Comparison of ENCODE assay signal across 20 cellular contexts in genomic region chr18:56509656-56510055, GRCh38.
DNase-seq lines count a peak whose midpoint lies in the region; ATAC-seq and TF ChIP-seq lines count a peak whose summit lies in the region.
"Had no signal": no experiment of that assay in that cellular context is flagged by ENCODE, and none has a peak within 500 bp of the region (broad histone marks: within the 10 kb centered on the region; RNA-seq: fewer than 3 reads in every experiment).

No MANE protein-coding gene starts in this region.

- peaks cover 7% of the 10 kb centered on the region; the same call in 1 of the 2 replicates for H3K4me1 ChIP-seq in HAP-1
- H3K4me1 ChIP-seq in esophagus muscularis mucosa = no peaks in the 10 kb centered on the region
- H3K4me1 ChIP-seq: SJSA1 had no signal

- no peak overlapping the region for H3K4me3 ChIP-seq in HAP-1
- no peak overlapping the region for H3K4me3 ChIP-seq in esophagus muscularis mucosa
- H3K4me3 ChIP-seq: K562, SJSA1 had no signal

- no peaks in the 10 kb centered on the region for H3K4me1 Mint-ChIP-seq in natural killer cell treated with Interleukin-12 subunit alpha and Interleukin-12 subunit beta and Interleukin-15 and Interleukin-18, amount 100 ng/mL, for 72 hours (ENCODE audit: low read depth in 2 of 2)
- H3K4me1 Mint-ChIP-seq: CD8-positive, alpha-beta memory T cell had no signal

- H3K9me3 Mint-ChIP-seq in natural killer cell treated with Interleukin-12 subunit alpha and Interleukin-12 subunit beta and Interleukin-15 and Interleukin-18, amount 100 ng/mL, for 72 hours = no peaks in the 10 kb centered on the region
- H3K9me3 Mint-ChIP-seq: CD8-positive, alpha-beta memory T cell had no signal

- in situ Hi-C loops in HAP-1 (cut with MboI; ENCODE audit: low sequenced_read_pairs) = no loop called here

- no peak for TF ChIP-seq CTCF in esophagus muscularis mucosa (IDR thresholded peaks at IDR 0.05)

- no peak for TF ChIP-seq POLR2A in esophagus muscularis mucosa (IDR thresholded peaks at IDR 0.05; ENCODE audit: low read depth)

- intact Hi-C loops in esophagus muscularis mucosa (cut with DNase I) = no loop called here

- no peak overlapping the region for H3K27ac ChIP-seq in esophagus muscularis mucosa (replicated peaks in 1 of 4)
- H3K27ac ChIP-seq: C4-2B, SJSA1 had no signal

- 88% methylated on average over 3 of the region's 3 CpGs for WGBS in esophagus muscularis mucosa

- no peak for TF ChIP-seq EP300 in esophagus muscularis mucosa (IDR thresholded peaks at IDR 0.05)

- peaks cover 0 to 4% of the 10 kb centered on the region in 2 donors for H3K27me3 Mint-ChIP-seq in natural killer cell treated with Interleukin-12 subunit alpha and Interleukin-12 subunit beta and Interleukin-15 and Interleukin-18, amount 100 ng/mL, for 72 hours

- no peak overlapping the region for H3K4me3 Mint-ChIP-seq in natural killer cell treated with Interleukin-12 subunit alpha and Interleukin-12 subunit beta and Interleukin-15 and Interleukin-18, amount 100 ng/mL, for 72 hours
- H3K4me3 Mint-ChIP-seq: CD8-positive, alpha-beta memory T cell had no signal

- H3K36me3 Mint-ChIP-seq in natural killer cell treated with Interleukin-12 subunit alpha and Interleukin-12 subunit beta and Interleukin-15 and Interleukin-18, amount 100 ng/mL, for 72 hours = no peaks in the 10 kb centered on the region
- H3K36me3 Mint-ChIP-seq: CD8-positive, alpha-beta memory T cell had no signal

- no peaks in the 10 kb centered on the region for H3K27me3 ChIP-seq in HAP-1 (ENCODE audit: low read depth)
- H3K27me3 ChIP-seq in esophagus muscularis mucosa = no peaks in the 10 kb centered on the region
- H3K27me3 ChIP-seq: SJSA1 had no signal

- peak; percentile 9 to 11 for DNase-seq in HAP-1 (ENCODE audit: low spot score in 2 of 2)
- DNase-seq in NCI-H69 (lab: John Stamatoyannopoulos, UW) = peak; percentile 84
- peak; percentile 14 for DNase-seq in esophagus muscularis mucosa (ENCODE audit: extremely low spot score)
- peak; percentile 56 for DNase-seq in renal cortical epithelial cell (ENCODE audit: low read depth)
- DNase-seq in natural killer cell treated with Interleukin-12 subunit alpha and Interleukin-12 subunit beta and Interleukin-15 and Interleukin-18, amount 100 ng/mL, for 72 hours (ENCODE audit: low spot score) = no peak
- DNase-seq in HUDEP-2 (lab: John Stamatoyannopoulos, UW; ENCODE audit: unreplicated experiment in 76 of 76) = no peak
- DNase-seq in DMS79 (lab: John Stamatoyannopoulos, UW) = no peak
- DNase-seq: Calu3; CD8-positive, alpha-beta memory T cell; DMS153; GOT3; NCI-H1092; NCI-H1436; NCI-H1930; NCI-H524 treated with DMSO at 0.1 percent for 48 hours had no signal

- H3K36me3 ChIP-seq in HAP-1 (replicated peaks) = no peaks in the 10 kb centered on the region
- H3K36me3 ChIP-seq in esophagus muscularis mucosa = no peaks in the 10 kb centered on the region
- H3K36me3 ChIP-seq: SJSA1 had no signal

- no peak for ATAC-seq in natural killer cell treated with Interleukin-12 subunit alpha and Interleukin-12 subunit beta and Interleukin-15 and Interleukin-18, amount 100 ng/mL, for 72 hours
- no peak for ATAC-seq in HG03280 (IDR thresholded peaks at IDR 0.05; ENCODE audit: unreplicated experiment)
- ATAC-seq: K562, Right ventricle myocardium inferior had no signal

- H3K9me3 ChIP-seq in HAP-1 = no peaks in the 10 kb centered on the region
- H3K9me3 ChIP-seq in esophagus muscularis mucosa = no peaks in the 10 kb centered on the region
- H3K9me3 ChIP-seq: SJSA1 had no signal

- H3K27ac Mint-ChIP-seq in natural killer cell treated with Interleukin-12 subunit alpha and Interleukin-12 subunit beta and Interleukin-15 and Interleukin-18, amount 100 ng/mL, for 72 hours = no peak overlapping the region
- H3K27ac Mint-ChIP-seq: CD8-positive, alpha-beta memory T cell had no signal

Comparison
In these comparisons a context has a peak if more than half of its experiments do, and no peak if none do; other contexts are left out.
1. DNase-seq: peak in HAP-1 (2 of 2), NCI-H69 (single experiment), esophagus muscularis mucosa (single experiment) and renal cortical epithelial cell (single experiment); none in natural killer cell treated with Interleukin-12 subunit alpha and Interleukin-12 subunit beta and Interleukin-15 and Interleukin-18, amount 100 ng/mL, for 72 hours (single experiment), HUDEP-2 (0 of 76) and DMS79 (single experiment).